Comparison of ENCODE assay signal across 1 cellular context in the genomic region with DNA sequence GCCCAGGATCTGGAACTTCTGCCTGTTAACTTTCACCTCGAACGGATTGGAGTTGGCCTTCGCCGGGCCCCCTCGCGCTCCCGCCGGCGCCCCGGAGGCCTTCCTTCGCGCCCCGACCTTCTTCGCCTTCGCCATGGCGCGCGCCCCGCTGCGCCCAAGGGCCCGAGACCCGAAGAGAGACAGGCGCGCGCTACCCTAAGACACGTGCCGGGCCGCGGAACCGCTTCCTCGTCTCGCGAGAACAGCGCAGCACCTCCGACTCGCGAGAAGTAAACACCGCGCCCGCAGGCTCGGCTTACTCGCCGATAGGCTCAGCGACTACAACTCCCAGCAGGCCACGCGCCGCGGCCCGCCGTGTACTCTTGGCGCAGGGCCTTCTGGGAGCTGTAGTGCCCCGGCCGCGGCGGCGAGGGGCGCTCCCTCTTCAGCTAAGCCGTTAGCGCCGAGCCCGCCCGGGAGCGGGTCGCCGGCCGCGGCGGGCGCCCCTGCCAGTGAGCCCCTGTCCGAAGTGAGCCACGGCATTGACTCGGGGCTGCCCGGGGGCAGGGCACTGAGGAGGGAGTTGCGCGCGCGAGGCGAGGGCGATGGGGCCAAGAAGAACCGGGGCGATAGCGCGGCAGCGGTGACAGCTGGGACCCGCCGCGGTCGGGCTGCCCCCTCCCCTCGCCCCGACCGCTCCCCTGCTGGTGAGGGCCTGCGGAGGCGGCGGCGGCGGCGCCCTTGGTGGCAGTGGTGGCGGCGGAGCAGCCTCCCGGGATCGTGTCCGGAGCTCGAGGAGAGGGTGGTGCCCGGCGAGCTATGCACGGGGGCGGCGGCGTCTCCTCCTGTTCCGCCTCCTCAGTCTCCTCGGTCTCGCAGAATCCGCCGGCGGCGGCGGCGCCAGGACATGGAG.
A peak's percentile ranks its signal among the peaks of the same experiment; 100 is the strongest.
TF ChIP-seq lines count a peak whose summit lies in the region.

A gene (plus strand): TSS at position 387 of the 892 bp plus-strand sequence. CDS start 500 bp downstream, at position 887.
A gene (minus strand): TSS at position 222 of the 892 bp plus-strand sequence. CDS start 87 bp downstream, at position 135.

TF ChIP-seq in HepG2, 621 proteins besides CTCF, POLR2A, EP300 and RAD21 (continued from another document and continues in another):
- TF ChIP-seq RXRA (CRISPR knock-in tag; IDR thresholded peaks at IDR 0.05) = peak; percentile 77
- TF ChIP-seq MIER3 (CRISPR knock-in tag; IDR thresholded peaks at IDR 0.05; ENCODE audit: borderline replicate concordance) = peak; percentile 95; the same call in 1 of the 2 replicates
- TF ChIP-seq SKI (IDR thresholded peaks at IDR 0.05; ENCODE audit: partially characterized antibody) = peak; percentile 46
- TF ChIP-seq GATAD1 (CRISPR knock-in tag; IDR thresholded peaks at IDR 0.05) = peak; percentile 91
- TF ChIP-seq TEAD2 (CRISPR knock-in tag; IDR thresholded peaks at IDR 0.05) = no peak
- peak; percentile 99 for TF ChIP-seq REL (CRISPR knock-in tag; conservative IDR thresholded peaks at IDR 0.05)
- TF ChIP-seq, protein P1, sequence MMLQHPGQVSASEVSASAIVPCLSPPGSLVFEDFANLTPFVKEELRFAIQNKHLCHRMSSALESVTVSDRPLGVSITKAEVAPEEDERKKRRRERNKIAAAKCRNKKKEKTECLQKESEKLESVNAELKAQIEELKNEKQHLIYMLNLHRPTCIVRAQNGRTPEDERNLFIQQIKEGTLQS (CRISPR knock-in tag; IDR thresholded peaks at IDR 0.05) = 0 out of 2 replicates have a peak, but pooled peaks have one; percentile 23
- no peak; the same call in 1 of the 2 replicates for TF ChIP-seq ZNF232 (CRISPR knock-in tag; IDR thresholded peaks at IDR 0.05; ENCODE audit: borderline replicate concordance)
- peak; percentile 94 for TF ChIP-seq NKX3-1 (CRISPR knock-in tag; IDR thresholded peaks at IDR 0.05)
- peak; percentile 80 for TF ChIP-seq SIX1 (CRISPR knock-in tag; IDR thresholded peaks at IDR 0.05; ENCODE audit: borderline replicate concordance)
- 0 out of 2 replicates have a peak, but pooled peaks have one; percentile 17 for TF ChIP-seq SP5 (CRISPR knock-in tag; IDR thresholded peaks at IDR 0.05; ENCODE audit: borderline replicate concordance, low read depth)
- TF ChIP-seq ZNF614 (CRISPR knock-in tag; IDR thresholded peaks at IDR 0.05; ENCODE audit: borderline replicate concordance) = peak; percentile 82
- no peak for TF ChIP-seq SCMH1 (CRISPR knock-in tag; IDR thresholded peaks at IDR 0.05; ENCODE audit: borderline replicate concordance)
- peak; percentile 61 for TF ChIP-seq HOXA5 (CRISPR knock-in tag; IDR thresholded peaks at IDR 0.05)
- TF ChIP-seq, protein P2, sequence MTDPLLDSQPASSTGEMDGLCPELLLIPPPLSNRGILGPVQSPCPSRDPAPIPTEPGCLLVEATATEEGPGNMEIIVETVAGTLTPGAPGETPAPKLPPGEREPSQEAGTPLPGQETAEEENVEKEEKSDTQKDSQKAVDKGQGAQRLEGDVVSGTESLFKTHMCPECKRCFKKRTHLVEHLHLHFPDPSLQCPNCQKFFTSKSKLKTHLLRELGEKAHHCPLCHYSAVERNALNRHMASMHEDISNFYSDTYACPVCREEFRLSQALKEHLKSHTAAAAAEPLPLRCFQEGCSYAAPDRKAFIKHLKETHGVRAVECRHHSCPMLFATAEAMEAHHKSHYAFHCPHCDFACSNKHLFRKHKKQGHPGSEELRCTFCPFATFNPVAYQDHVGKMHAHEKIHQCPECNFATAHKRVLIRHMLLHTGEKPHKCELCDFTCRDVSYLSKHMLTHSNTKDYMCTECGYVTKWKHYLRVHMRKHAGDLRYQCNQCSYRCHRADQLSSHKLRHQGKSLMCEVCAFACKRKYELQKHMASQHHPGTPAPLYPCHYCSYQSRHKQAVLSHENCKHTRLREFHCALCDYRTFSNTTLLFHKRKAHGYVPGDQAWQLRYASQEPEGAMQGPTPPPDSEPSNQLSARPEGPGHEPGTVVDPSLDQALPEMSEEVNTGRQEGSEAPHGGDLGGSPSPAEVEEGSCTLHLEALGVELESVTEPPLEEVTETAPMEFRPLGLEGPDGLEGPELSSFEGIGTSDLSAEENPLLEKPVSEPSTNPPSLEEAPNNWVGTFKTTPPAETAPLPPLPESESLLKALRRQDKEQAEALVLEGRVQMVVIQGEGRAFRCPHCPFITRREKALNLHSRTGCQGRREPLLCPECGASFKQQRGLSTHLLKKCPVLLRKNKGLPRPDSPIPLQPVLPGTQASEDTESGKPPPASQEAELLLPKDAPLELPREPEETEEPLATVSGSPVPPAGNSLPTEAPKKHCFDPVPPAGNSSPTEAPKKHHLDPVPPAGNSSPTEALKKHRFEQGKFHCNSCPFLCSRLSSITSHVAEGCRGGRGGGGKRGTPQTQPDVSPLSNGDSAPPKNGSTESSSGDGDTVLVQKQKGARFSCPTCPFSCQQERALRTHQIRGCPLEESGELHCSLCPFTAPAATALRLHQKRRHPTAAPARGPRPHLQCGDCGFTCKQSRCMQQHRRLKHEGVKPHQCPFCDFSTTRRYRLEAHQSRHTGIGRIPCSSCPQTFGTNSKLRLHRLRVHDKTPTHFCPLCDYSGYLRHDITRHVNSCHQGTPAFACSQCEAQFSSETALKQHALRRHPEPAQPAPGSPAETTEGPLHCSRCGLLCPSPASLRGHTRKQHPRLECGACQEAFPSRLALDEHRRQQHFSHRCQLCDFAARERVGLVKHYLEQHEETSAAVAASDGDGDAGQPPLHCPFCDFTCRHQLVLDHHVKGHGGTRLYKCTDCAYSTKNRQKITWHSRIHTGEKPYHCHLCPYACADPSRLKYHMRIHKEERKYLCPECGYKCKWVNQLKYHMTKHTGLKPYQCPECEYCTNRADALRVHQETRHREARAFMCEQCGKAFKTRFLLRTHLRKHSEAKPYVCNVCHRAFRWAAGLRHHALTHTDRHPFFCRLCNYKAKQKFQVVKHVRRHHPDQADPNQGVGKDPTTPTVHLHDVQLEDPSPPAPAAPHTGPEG (CRISPR knock-in tag; IDR thresholded peaks at IDR 0.05) = peak; percentile 85
- peak; percentile 96 for TF ChIP-seq SAP130 (CRISPR knock-in tag; IDR thresholded peaks at IDR 0.05; ENCODE audit: low read depth)
- TF ChIP-seq AGO1 (IDR thresholded peaks at IDR 0.05; ENCODE audit: low read depth, low read length, poor library complexity, severe bottlenecking) = no peak
- TF ChIP-seq KAT8 (CRISPR knock-in tag; IDR thresholded peaks at IDR 0.05) = peak; percentile 95
- peak; percentile 98 for TF ChIP-seq ZNF343 (CRISPR knock-in tag; IDR thresholded peaks at IDR 0.05)
- TF ChIP-seq, protein P3, sequence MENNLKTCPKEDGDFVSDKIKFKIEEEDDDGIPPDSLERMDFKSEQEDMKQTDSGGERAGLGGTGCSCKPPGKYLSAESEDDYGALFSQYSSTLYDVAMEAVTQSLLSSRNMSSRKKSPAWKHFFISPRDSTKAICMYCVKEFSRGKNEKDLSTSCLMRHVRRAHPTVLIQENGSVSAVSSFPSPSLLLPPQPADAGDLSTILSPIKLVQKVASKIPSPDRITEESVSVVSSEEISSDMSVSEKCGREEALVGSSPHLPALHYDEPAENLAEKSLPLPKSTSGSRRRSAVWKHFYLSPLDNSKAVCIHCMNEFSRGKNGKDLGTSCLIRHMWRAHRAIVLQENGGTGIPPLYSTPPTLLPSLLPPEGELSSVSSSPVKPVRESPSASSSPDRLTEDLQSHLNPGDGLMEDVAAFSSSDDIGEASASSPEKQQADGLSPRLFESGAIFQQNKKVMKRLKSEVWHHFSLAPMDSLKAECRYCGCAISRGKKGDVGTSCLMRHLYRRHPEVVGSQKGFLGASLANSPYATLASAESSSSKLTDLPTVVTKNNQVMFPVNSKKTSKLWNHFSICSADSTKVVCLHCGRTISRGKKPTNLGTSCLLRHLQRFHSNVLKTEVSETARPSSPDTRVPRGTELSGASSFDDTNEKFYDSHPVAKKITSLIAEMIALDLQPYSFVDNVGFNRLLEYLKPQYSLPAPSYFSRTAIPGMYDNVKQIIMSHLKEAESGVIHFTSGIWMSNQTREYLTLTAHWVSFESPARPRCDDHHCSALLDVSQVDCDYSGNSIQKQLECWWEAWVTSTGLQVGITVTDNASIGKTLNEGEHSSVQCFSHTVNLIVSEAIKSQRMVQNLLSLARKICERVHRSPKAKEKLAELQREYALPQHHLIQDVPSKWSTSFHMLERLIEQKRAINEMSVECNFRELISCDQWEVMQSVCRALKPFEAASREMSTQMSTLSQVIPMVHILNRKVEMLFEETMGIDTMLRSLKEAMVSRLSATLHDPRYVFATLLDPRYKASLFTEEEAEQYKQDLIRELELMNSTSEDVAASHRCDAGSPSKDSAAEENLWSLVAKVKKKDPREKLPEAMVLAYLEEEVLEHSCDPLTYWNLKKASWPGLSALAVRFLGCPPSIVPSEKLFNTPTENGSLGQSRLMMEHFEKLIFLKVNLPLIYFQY (CRISPR knock-in tag; IDR thresholded peaks at IDR 0.05; ENCODE audit: borderline replicate concordance) = peak; percentile 88
- TF ChIP-seq RCOR2 (CRISPR knock-in tag; IDR thresholded peaks at IDR 0.05) = no peak
- peak; percentile 98 for TF ChIP-seq TMF1 (CRISPR knock-in tag; IDR thresholded peaks at IDR 0.05; ENCODE audit: low read depth)
- no peak for TF ChIP-seq NR3C1 (CRISPR knock-in tag; IDR thresholded peaks at IDR 0.05)
- no peak for TF ChIP-seq CC2D1A (CRISPR knock-in tag; IDR thresholded peaks at IDR 0.05)
- TF ChIP-seq ZNF451 (CRISPR knock-in tag; IDR thresholded peaks at IDR 0.05) = peak; percentile 94
- TF ChIP-seq SMARCE1 (IDR thresholded peaks at IDR 0.05; ENCODE audit: borderline replicate concordance) = no peak
- peak; percentile 86; the same call in 1 of the 2 replicates for TF ChIP-seq JDP2 (CRISPR knock-in tag; IDR thresholded peaks at IDR 0.05; ENCODE audit: borderline replicate concordance)
- TF ChIP-seq HMGA1 (CRISPR knock-in tag; conservative IDR thresholded peaks at IDR 0.05) = no peak
- TF ChIP-seq EZH2 (conservative IDR thresholded peaks at IDR 0.05; ENCODE audit: low read depth, low read length) = no peak
- TF ChIP-seq SNAPC2 (CRISPR knock-in tag; IDR thresholded peaks at IDR 0.05) = peak; percentile 79; the same call in 1 of the 2 replicates
- TF ChIP-seq ZNF782 (CRISPR knock-in tag; IDR thresholded peaks at IDR 0.05; ENCODE audit: borderline replicate concordance) = peak; percentile 98
- TF ChIP-seq MTF1 (CRISPR knock-in tag; IDR thresholded peaks at IDR 0.05) = peak; percentile 84
- TF ChIP-seq IKZF1 (IDR thresholded peaks at IDR 0.05) = no peak
- TF ChIP-seq, protein P4, sequence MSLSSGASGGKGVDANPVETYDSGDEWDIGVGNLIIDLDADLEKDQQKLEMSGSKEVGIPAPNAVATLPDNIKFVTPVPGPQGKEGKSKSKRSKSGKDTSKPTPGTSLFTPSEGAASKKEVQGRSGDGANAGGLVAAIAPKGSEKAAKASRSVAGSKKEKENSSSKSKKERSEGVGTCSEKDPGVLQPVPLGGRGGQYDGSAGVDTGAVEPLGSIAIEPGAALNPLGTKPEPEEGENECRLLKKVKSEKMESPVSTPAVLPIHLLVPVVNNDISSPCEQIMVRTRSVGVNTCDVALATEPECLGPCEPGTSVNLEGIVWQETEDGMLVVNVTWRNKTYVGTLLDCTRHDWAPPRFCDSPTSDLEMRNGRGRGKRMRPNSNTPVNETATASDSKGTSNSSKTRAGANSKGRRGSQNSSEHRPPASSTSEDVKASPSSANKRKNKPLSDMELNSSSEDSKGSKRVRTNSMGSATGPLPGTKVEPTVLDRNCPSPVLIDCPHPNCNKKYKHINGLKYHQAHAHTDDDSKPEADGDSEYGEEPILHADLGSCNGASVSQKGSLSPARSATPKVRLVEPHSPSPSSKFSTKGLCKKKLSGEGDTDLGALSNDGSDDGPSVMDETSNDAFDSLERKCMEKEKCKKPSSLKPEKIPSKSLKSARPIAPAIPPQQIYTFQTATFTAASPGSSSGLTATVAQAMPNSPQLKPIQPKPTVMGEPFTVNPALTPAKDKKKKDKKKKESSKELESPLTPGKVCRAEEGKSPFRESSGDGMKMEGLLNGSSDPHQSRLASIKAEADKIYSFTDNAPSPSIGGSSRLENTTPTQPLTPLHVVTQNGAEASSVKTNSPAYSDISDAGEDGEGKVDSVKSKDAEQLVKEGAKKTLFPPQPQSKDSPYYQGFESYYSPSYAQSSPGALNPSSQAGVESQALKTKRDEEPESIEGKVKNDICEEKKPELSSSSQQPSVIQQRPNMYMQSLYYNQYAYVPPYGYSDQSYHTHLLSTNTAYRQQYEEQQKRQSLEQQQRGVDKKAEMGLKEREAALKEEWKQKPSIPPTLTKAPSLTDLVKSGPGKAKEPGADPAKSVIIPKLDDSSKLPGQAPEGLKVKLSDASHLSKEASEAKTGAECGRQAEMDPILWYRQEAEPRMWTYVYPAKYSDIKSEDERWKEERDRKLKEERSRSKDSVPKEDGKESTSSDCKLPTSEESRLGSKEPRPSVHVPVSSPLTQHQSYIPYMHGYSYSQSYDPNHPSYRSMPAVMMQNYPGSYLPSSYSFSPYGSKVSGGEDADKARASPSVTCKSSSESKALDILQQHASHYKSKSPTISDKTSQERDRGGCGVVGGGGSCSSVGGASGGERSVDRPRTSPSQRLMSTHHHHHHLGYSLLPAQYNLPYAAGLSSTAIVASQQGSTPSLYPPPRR (CRISPR knock-in tag; IDR thresholded peaks at IDR 0.05; ENCODE audit: borderline replicate concordance) = peak; percentile 76
- peak; percentile 75; the same call in 1 of the 2 replicates for TF ChIP-seq TAF1 (CRISPR knock-in tag; IDR thresholded peaks at IDR 0.05)
- TF ChIP-seq ZBTB7A (CRISPR knock-in tag; IDR thresholded peaks at IDR 0.05) = peak; percentile 92
- peak; percentile 96 for TF ChIP-seq ZZZ3 (CRISPR knock-in tag; IDR thresholded peaks at IDR 0.05; ENCODE audit: borderline replicate concordance)
- TF ChIP-seq ZFP36 (IDR thresholded peaks at IDR 0.05; ENCODE audit: borderline replicate concordance, low read depth, low read length, partially characterized antibody) = no peak
- no peak for TF ChIP-seq ZNF850 (CRISPR knock-in tag; conservative IDR thresholded peaks at IDR 0.05)
- TF ChIP-seq ZNF761 (CRISPR knock-in tag; conservative IDR thresholded peaks at IDR 0.05) = peak; percentile 89; the same call in 1 of the 2 replicates
- peak; percentile 99 for TF ChIP-seq RNF2 (conservative IDR thresholded peaks at IDR 0.05; ENCODE audit: low read depth)
- TF ChIP-seq U2AF1 (optimal IDR thresholded peaks at IDR 0.05; ENCODE audit: low read depth, low read length) = no peak
- TF ChIP-seq, protein P5, sequence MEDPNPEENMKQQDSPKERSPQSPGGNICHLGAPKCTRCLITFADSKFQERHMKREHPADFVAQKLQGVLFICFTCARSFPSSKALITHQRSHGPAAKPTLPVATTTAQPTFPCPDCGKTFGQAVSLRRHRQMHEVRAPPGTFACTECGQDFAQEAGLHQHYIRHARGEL (CRISPR knock-in tag; IDR thresholded peaks at IDR 0.05) = peak; percentile 90; the same call in 1 of the 2 replicates
- no peak; the same call in 1 of the 2 replicates for TF ChIP-seq ZNF460 (CRISPR knock-in tag; IDR thresholded peaks at IDR 0.05; ENCODE audit: borderline replicate concordance)
- TF ChIP-seq ZNF549 (CRISPR knock-in tag; IDR thresholded peaks at IDR 0.05) = no peak
- TF ChIP-seq ZNF20 (CRISPR knock-in tag; IDR thresholded peaks at IDR 0.05) = no peak
- peak; percentile 61 for TF ChIP-seq NFYC (CRISPR knock-in tag; IDR thresholded peaks at IDR 0.05)
- peak; percentile 17 for TF ChIP-seq AGO2 (optimal IDR thresholded peaks at IDR 0.05; ENCODE audit: low read depth, low read length)
- peak; percentile 64; the same call in 1 of the 2 replicates for TF ChIP-seq SOX5 (CRISPR knock-in tag; IDR thresholded peaks at IDR 0.05; ENCODE audit: borderline replicate concordance)
- TF ChIP-seq IRF2 (CRISPR knock-in tag; IDR thresholded peaks at IDR 0.05) = peak; percentile 98
- TF ChIP-seq, protein P6, sequence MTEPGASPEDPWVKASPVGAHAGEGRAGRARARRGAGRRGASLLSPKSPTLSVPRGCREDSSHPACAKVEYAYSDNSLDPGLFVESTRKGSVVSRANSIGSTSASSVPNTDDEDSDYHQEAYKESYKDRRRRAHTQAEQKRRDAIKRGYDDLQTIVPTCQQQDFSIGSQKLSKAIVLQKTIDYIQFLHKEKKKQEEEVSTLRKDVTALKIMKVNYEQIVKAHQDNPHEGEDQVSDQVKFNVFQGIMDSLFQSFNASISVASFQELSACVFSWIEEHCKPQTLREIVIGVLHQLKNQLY (CRISPR knock-in tag; IDR thresholded peaks at IDR 0.05) = peak; percentile 58; the same call in 1 of the 2 replicates
